ENCODE assay signal across 9 cellular contexts in the genomic region with DNA sequence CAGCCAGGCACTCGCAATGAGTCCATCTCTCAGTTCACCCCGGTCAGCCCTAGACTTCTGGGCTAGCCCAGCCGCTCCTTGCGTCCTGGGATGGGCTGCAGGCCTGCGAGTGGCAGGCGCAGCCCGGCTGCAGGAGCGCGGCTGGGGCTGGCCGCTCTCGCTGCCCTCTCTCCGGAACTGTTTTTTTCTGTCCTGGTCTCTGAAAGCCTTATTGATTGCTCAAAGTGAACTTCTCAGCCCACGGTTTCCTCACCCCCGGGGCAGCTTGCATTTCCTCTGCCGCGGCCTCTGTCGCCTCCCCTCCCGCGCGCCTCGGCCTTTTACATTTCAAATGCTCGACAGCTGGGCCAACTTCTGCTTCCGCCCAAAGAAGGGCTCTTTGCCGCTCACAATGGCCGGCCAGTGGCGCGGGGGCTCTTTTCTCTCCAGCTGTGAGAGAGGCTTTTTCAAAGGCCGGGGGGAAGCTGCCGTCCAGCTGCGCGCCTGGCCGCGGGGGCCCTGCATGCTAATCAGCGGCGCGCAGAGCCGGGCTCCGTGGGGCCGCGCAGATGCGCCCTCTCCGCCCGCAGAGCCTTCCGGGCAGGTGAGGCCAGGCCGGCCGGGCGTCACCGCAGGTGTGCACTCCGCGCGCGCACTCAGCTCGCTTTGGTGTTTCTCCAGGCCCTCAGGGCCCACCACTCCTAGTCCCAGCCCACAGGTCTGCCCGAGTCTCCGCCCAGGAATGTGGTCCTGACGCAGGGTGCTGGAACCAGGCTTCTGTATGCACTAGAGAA.
DNase-seq lines count a peak whose midpoint lies in the region; ATAC-seq and TF ChIP-seq lines count a peak whose summit lies in the region.
"Had no signal": no experiment of that assay in that cellular context is flagged by ENCODE, and none has a peak within 500 bp of the region (broad histone marks: within the 10 kb centered on the region; RNA-seq: fewer than 3 reads in every experiment).

No MANE protein-coding gene starts in this region.

- H3K36me3 ChIP-seq in left ventricle myocardium inferior (no peaks in the 10 kb centered on the region), rectal smooth muscle tissue (ENCODE audit: control insufficient read depth, insufficient read depth, low read length) (no peaks in the 10 kb centered on the region)

- peaks cover 16% of the 10 kb centered on the region for H3K9me3 ChIP-seq in left ventricle myocardium inferior (replicated peaks)

- peak; percentile 64 for DNase-seq in GM13977 (ENCODE audit: low spot score)
- peak; percentile 78 to 82 for DNase-seq in activated T-cell treated with anti-CD3 and anti-CD28 coated beads, Interleukin-2, amount 50 U/mL, for 48 hours
- peak; percentile 61 for DNase-seq in left ventricle myocardium inferior
- no peak for DNase-seq in NCI-H748 (lab: John Stamatoyannopoulos, UW; ENCODE audit: unreplicated experiment)
- DNase-seq in SIG-M5 (lab: John Stamatoyannopoulos, UW) = no peak

- intact Hi-C loops in left ventricle myocardium inferior (cut with micrococcal nuclease) = no loop called here

- TF ChIP-seq CTCF in GM13977 (IDR thresholded peaks at IDR 0.05; ENCODE audit: extremely low read depth, insufficient read depth, missing control alignments) = no peak
- no peak for TF ChIP-seq CTCF in left ventricle myocardium inferior (IDR thresholded peaks at IDR 0.05; ENCODE audit: borderline replicate concordance)

- H3K9ac ChIP-seq in rectal smooth muscle tissue (ENCODE audit: low read length) = no peak overlapping the region

- in situ Hi-C loops in GM13977 (cut with MboI; ENCODE audit: low pct_unique_long_range_greater_than_20kb, low sequenced_read_pairs, unreplicated experiment) = no loop called here

- peak overlapping the region; percentile 62 for H3K4me3 ChIP-seq in left ventricle myocardium inferior
- H3K4me3 ChIP-seq in rectal smooth muscle tissue (ENCODE audit: low read length) = peak overlapping the region; percentile 35

- ATAC-seq in HG03460 (IDR thresholded peaks at IDR 0.05; ENCODE audit: unreplicated experiment) = peak; percentile 69
- no peak for ATAC-seq in HG02623 (IDR thresholded peaks at IDR 0.05; ENCODE audit: unreplicated experiment)
- ATAC-seq: HCT116 had no signal

- H3K27me3 ChIP-seq in left ventricle myocardium inferior (ENCODE audit: low read depth) (peaks cover 79% of the 10 kb centered on the region), rectal smooth muscle tissue (ENCODE audit: control insufficient read depth, insufficient read depth, low read length) (no peaks in the 10 kb centered on the region)

- H3K4me1 ChIP-seq in left ventricle myocardium inferior (peaks cover 11% of the 10 kb centered on the region), rectal smooth muscle tissue (ENCODE audit: control insufficient read depth, insufficient read depth, low read length) (peaks cover 4% of the 10 kb centered on the region)

- no peak overlapping the region for H3K27ac ChIP-seq in left ventricle myocardium inferior (replicated peaks)
- H3K27ac ChIP-seq in rectal smooth muscle tissue (ENCODE audit: low read depth, low read length) = no peak overlapping the region

Comparison
In these comparisons a context has a peak if more than half of its experiments do, and no peak if none do; other contexts are left out.
1. DNase-seq: peak in GM13977 (single experiment), activated T-cell treated with anti-CD3 and anti-CD28 coated beads, Interleukin-2, amount 50 U/mL, for 48 hours (2 of 2) and left ventricle myocardium inferior (single experiment); none in NCI-H748 (single experiment) and SIG-M5 (single experiment).